25 cellular contexts compared by ENCODE assay signal in genomic region chr1:79325126-79325525, GRCh38.
DNase-seq lines count a peak whose midpoint lies in the region; ATAC-seq, FAIRE-seq and TF ChIP-seq lines count a peak whose summit lies in the region.
"Had no signal": no experiment of that assay in that cellular context is flagged by ENCODE, and none has a peak within 500 bp of the region (broad histone marks: within the 10 kb centered on the region; RNA-seq: fewer than 3 reads in every experiment).

No MANE protein-coding gene starts in this region.

- no peak overlapping the region for H3K4me3 ChIP-seq in kidney (ENCODE audit: low read length in 2 of 2)
- H3K4me3 ChIP-seq: A549; BLaER1 treated with 17β-estradiol and CSF1 and Interleukin-3, amounts not matched to agents 10 nM and 100 nM; GM23248 had no signal

- no peaks in the 10 kb centered on the region for H3K4me1 ChIP-seq in kidney (ENCODE audit: control insufficient read depth in 1 of 2, insufficient read depth in 1 of 2, low read depth in 1 of 2, low read length in 2 of 2)
- H3K4me1 ChIP-seq: BE2C had no signal

- no peaks in the 10 kb centered on the region for H3K9me3 ChIP-seq in kidney (ENCODE audit: control insufficient read depth in 1 of 2, low read length in 2 of 2)
- H3K9me3 ChIP-seq: BE2C had no signal

- no peaks in the 10 kb centered on the region for H3K36me3 ChIP-seq in kidney (ENCODE audit: control insufficient read depth in 1 of 2, insufficient read depth in 2 of 2, low read length in 2 of 2)
- H3K36me3 ChIP-seq: BE2C; BLaER1 treated with 17β-estradiol and CSF1 and Interleukin-3, amounts not matched to agents 10 nM and 100 nM had no signal

- intact Hi-C loops in kidney (cut with DNase I) = no loop called here

- FAIRE-seq in A204.1 (lab: Jason Lieb, UNC) (peak; percentile 84), RCC 7860 (lab: Jason Lieb, UNC) (peak; percentile 58), colon (lab: Jason Lieb, UNC) (peak; percentile 89), kidney (lab: Jason Lieb, UNC) (peak; percentile 56)
- FAIRE-seq: A549, D721Med, GM12892, GM19239, H1 had no signal

- ATAC-seq in GM18861 (IDR thresholded peaks at IDR 0.05; ENCODE audit: unreplicated experiment) = no peak
- ATAC-seq: A549, HCT116 had no signal

- TF ChIP-seq CTCF in kidney (IDR thresholded peaks at IDR 0.05; ENCODE audit: borderline replicate concordance, extremely low read depth, insufficient read depth) = no peak

- no peak overlapping the region for H3K27ac ChIP-seq in kidney (ENCODE audit: low read depth in 2 of 2, low read length in 2 of 2)
- H3K27ac ChIP-seq: 22Rv1; BLaER1 treated with 17β-estradiol and CSF1 and Interleukin-3, amounts not matched to agents 10 nM and 100 nM; GM23248 had no signal

- DNase-seq in RCC 7860 (ENCODE audit: low spot score) (no peak), kidney (no peak), NCI-H187 treated with DMSO at 0.1 percent for 48 hours (lab: John Stamatoyannopoulos, UW) (no peak), NCI-H345 treated with DMSO at 0.1 percent for 48 hours (lab: John Stamatoyannopoulos, UW; ENCODE audit: unreplicated experiment) (no peak), DMS53 (lab: John Stamatoyannopoulos, UW) (no peak)
- DNase-seq: ACHN; AML-193; BE2C; CD4-positive, alpha-beta T cell; CD8-positive, alpha-beta memory T cell; DMS 273 treated with DMSO at 0.1 percent for 48 hours; DMS79 treated with DMSO at 0.1 percent for 48 hours; H7 had no signal

- no peak overlapping the region for H3K9ac ChIP-seq in kidney (ENCODE audit: low read length in 2 of 2)
- H3K9ac ChIP-seq: BLaER1 treated with 17β-estradiol and CSF1 and Interleukin-3, amounts not matched to agents 10 nM and 100 nM; GM23248 had no signal
